In the genomic region with DNA sequence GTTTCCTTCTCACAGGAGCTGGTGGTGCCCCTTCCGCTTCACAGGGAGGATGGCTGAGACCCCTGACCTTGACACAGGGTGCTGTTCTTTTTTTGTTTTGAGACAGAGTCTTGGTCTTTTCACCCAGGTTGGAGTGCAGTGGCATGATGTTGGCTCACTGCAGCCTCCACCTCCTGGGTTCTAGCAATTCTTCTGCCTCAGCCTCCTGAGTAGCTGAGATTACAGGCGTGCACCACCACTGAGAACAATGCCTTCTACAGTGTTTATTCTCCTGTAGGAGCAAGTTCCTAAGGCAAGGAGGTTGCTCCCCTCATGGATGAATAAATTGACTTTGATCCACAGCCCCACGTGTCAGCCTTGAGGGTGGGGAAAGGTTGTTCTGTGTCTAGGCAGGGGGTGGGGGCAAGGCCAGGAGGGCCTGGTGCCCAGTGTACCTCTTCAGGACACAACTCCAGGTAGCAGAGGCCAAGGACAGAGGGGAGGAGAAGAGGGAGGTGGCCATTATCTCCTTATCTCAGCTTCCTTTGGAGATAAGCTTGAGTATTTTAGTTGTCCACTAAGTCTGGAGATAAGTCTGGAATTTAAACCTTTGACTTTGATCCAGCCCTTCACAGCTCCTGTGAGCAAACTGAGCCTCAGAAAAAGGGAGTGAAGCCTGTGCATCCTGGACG, we compare ENCODE assay signal across 21 cellular contexts.
DNase-seq lines count a peak whose midpoint lies in the region; ATAC-seq, FAIRE-seq and TF ChIP-seq lines count a peak whose summit lies in the region.
"Had no signal": no experiment of that assay in that cellular context is flagged by ENCODE, and none has a peak within 500 bp of the region (broad histone marks: within the 10 kb centered on the region; RNA-seq: fewer than 3 reads in every experiment).

No MANE protein-coding gene starts in this region.

- no peak for TF ChIP-seq EP300 in A549 (IDR thresholded peaks at IDR 0.05)

- POLR2A ChIA-PET in A549 (lab: Yijun Ruan, JAX), result interaction anchor here (1.8 to 2.3 kb wide), 2 partner anchors 11 to 13 kb away, joined by 4 to 8 read pairs; no protein-coding TSS in a partner anchor

- H3K79me2 ChIP-seq in hepatocyte, result peaks cover 59% of the 10 kb centered on the region

- H3K27ac ChIP-seq in A549 (peak overlapping the region in 1 of 2 experiments; percentile 88; a peak in 3 of 6 replicates), RWPE2 (ENCODE audit: poor library complexity, severe bottlenecking) (peak overlapping the region; percentile 0), hepatocyte (peak overlapping the region; percentile 73), mucosa of rectum (ENCODE audit: low read depth in 2 of 2, low read length in 2 of 2) (peak overlapping the region; percentile 48 to 58), dorsolateral prefrontal cortex (peak overlapping the region in 1 of 59 donors; percentile 33)
- H3K27ac ChIP-seq: 22Rv1, SJCRH30 had no signal

- no peak overlapping the region for H3K9ac ChIP-seq in mucosa of rectum (ENCODE audit: low read depth in 1 of 2, low read length in 2 of 2)

- TF ChIP-seq POLR2A in A549 (IDR thresholded peaks at IDR 0.05; ENCODE audit: low read length), result no peak

- no peak overlapping the region for H2AFZ ChIP-seq in hepatocyte

- H3K27me3 ChIP-seq in RWPE2 (ENCODE audit: insufficient read depth, poor library complexity, severe bottlenecking), result no peaks in the 10 kb centered on the region
- no peaks in the 10 kb centered on the region for H3K27me3 ChIP-seq in hepatocyte
- H3K27me3 ChIP-seq in mucosa of rectum (ENCODE audit: control insufficient read depth in 2 of 2, insufficient read depth in 2 of 2, low read length in 2 of 2), result no peaks in the 10 kb centered on the region
- H3K27me3 ChIP-seq in dorsolateral prefrontal cortex, result no peaks in the 10 kb centered on the region
- H3K27me3 ChIP-seq: SJCRH30 had no signal

- no peak for ATAC-seq in A549
- no peak for ATAC-seq in RWPE2 (ENCODE audit: low read depth)
- ATAC-seq in HG02610 (IDR thresholded peaks at IDR 0.05; ENCODE audit: unreplicated experiment), result no peak
- no peak for ATAC-seq in HG03139 (IDR thresholded peaks at IDR 0.05; ENCODE audit: unreplicated experiment)

- DNase-seq in A549 (ENCODE audit: low read depth in 1 of 2, low spot score in 1 of 2) (peak in 1 of 2 experiments; percentile 9), RWPE2 (ENCODE audit: low spot score) (no peak), hepatocyte (ENCODE audit: low spot score) (peak; percentile 51), DMS 273 treated with DMSO at 0.1 percent for 48 hours (lab: John Stamatoyannopoulos, UW) (no peak), dorsolateral prefrontal cortex (no peak)
- DNase-seq: CD4-positive, CD25-positive, alpha-beta regulatory T cell; COR-L47; GF-D8; H7; KG1; NCI-H1417; NCI-H187; NCI-H2107; NCI-H510A treated with DMSO at 0.1 percent for 48 hours; NCI-H82; OCI-M1; SJCRH30 had no signal

- no peaks in the 10 kb centered on the region for H3K9me3 ChIP-seq in A549
- no peaks in the 10 kb centered on the region for H3K9me3 ChIP-seq in RWPE2 (ENCODE audit: severe bottlenecking)
- H3K9me3 ChIP-seq in hepatocyte (ENCODE audit: low read depth), result no peaks in the 10 kb centered on the region
- no peaks in the 10 kb centered on the region for H3K9me3 ChIP-seq in mucosa of rectum (ENCODE audit: control insufficient read depth in 2 of 2, low read length in 2 of 2)

- no peaks in the 10 kb centered on the region for H4K20me1 ChIP-seq in hepatocyte (ENCODE audit: insufficient read depth, poor library complexity, severe bottlenecking)

- intact Hi-C loops in dorsolateral prefrontal cortex (cut with DNase I), result no loop called here

- 74% methylated on average over 4 of the region's 4 CpGs for WGBS in A549 (ENCODE audit: missing lambda C conversion rate)
- WGBS in hepatocyte (ENCODE audit: low lambda C conversion rate, missing lambda C conversion rate), result 54% methylated on average over 4 of the region's 4 CpGs

- H3K9me2 ChIP-seq in hepatocyte (replicated peaks; ENCODE audit: insufficient read depth), result no peaks in the 10 kb centered on the region

- H3K4me1 ChIP-seq in A549 (peaks cover 85% of the 10 kb centered on the region), RWPE2 (ENCODE audit: insufficient read depth, poor library complexity, severe bottlenecking) (peaks cover 29% of the 10 kb centered on the region), hepatocyte (ENCODE audit: insufficient read depth) (peaks cover 26% of the 10 kb centered on the region), mucosa of rectum (ENCODE audit: control insufficient read depth in 2 of 2, insufficient read depth in 2 of 2, low read length in 2 of 2) (peaks cover 7 to 32% of the 10 kb centered on the region in 2 donors)

- no peak overlapping the region for H3K4me3 ChIP-seq in A549
- no peak overlapping the region for H3K4me3 ChIP-seq in RWPE2 (ENCODE audit: severe bottlenecking)
- H3K4me3 ChIP-seq in hepatocyte, result no peak overlapping the region
- no peak overlapping the region for H3K4me3 ChIP-seq in mucosa of rectum (ENCODE audit: low read length in 2 of 2)
- no peak overlapping the region for H3K4me3 ChIP-seq in dorsolateral prefrontal cortex
- H3K4me3 ChIP-seq: SJCRH30 had no signal

- FAIRE-seq in A549 (lab: Jason Lieb, UNC), result no peak

- H3K4me2 ChIP-seq in A549, result 0 out of 3 replicates have a peak overlapping the region, but pooled peaks have one; percentile 11
- no peak overlapping the region for H3K4me2 ChIP-seq in hepatocyte

- no peak for TF ChIP-seq RAD21 in A549 (conservative IDR thresholded peaks at IDR 0.05 in 1 of 2, IDR thresholded peaks at IDR 0.05 in 1 of 2)

- H3K36me3 ChIP-seq in RWPE2 (ENCODE audit: low read depth) (peaks cover 91% of the 10 kb centered on the region), hepatocyte (replicated peaks; ENCODE audit: insufficient read depth, low read depth) (no peaks in the 10 kb centered on the region), mucosa of rectum (ENCODE audit: control insufficient read depth in 2 of 2, insufficient read depth in 2 of 2, low read length in 2 of 2) (peaks cover 2% of the 10 kb centered on the region in 2 donors)
- H3K36me3 ChIP-seq: SJCRH30 had no signal

- CTCF ChIA-PET in A549 (lab: Yijun Ruan, JAX), result interaction anchor here (0.6 to 2.9 kb wide), 10 partner anchors 8 to 202 kb away, joined by 3 to 16 read pairs (median 4); no protein-coding TSS in a partner anchor

- no peak for TF ChIP-seq CTCF in A549 (IDR thresholded peaks at IDR 0.05)
- TF ChIP-seq CTCF in RWPE2 (IDR thresholded peaks at IDR 0.05; ENCODE audit: poor library complexity, severe bottlenecking), result no peak
- no peak for TF ChIP-seq CTCF in hepatocyte (IDR thresholded peaks at IDR 0.05; ENCODE audit: poor library complexity)
- no peak for TF ChIP-seq CTCF in dorsolateral prefrontal cortex (IDR thresholded peaks at IDR 0.05 in 54 of 56, conservative IDR thresholded peaks at IDR 0.05 in 2 of 56; ENCODE audit: low read depth in 1 of 56, partially characterized antibody in 56 of 56)

TF ChIP-seq in A549, 52 proteins besides CTCF, POLR2A, EP300 and RAD21 (continues in another document):
- TF ChIP-seq NFE2L2 (conservative IDR thresholded peaks at IDR 0.05; ENCODE audit: low read length) (no peak), RNF2 (IDR thresholded peaks at IDR 0.05; ENCODE audit: borderline replicate concordance, low read depth) (no peak), ZC3H11A (IDR thresholded peaks at IDR 0.05) (no peak), POLR2AphosphoS2 (conservative IDR thresholded peaks at IDR 0.05; ENCODE audit: low read length) (no peak), EHF (CRISPR knock-in tag; IDR thresholded peaks at IDR 0.05) (no peak), JUNB (IDR thresholded peaks at IDR 0.05) (no peak), EHMT2 (IDR thresholded peaks at IDR 0.05; ENCODE audit: low read depth) (no peak), HOXA7 (CRISPR knock-in tag; IDR thresholded peaks at IDR 0.05) (no peak), HEYL (CRISPR knock-in tag; IDR thresholded peaks at IDR 0.05) (no peak), SREBF2 (IDR thresholded peaks at IDR 0.05) (no peak), HDAC2 (IDR thresholded peaks at IDR 0.05) (no peak), MYC (IDR thresholded peaks at IDR 0.05; ENCODE audit: borderline replicate concordance, low read length) (no peak)
- TF ChIP-seq, protein P1, sequence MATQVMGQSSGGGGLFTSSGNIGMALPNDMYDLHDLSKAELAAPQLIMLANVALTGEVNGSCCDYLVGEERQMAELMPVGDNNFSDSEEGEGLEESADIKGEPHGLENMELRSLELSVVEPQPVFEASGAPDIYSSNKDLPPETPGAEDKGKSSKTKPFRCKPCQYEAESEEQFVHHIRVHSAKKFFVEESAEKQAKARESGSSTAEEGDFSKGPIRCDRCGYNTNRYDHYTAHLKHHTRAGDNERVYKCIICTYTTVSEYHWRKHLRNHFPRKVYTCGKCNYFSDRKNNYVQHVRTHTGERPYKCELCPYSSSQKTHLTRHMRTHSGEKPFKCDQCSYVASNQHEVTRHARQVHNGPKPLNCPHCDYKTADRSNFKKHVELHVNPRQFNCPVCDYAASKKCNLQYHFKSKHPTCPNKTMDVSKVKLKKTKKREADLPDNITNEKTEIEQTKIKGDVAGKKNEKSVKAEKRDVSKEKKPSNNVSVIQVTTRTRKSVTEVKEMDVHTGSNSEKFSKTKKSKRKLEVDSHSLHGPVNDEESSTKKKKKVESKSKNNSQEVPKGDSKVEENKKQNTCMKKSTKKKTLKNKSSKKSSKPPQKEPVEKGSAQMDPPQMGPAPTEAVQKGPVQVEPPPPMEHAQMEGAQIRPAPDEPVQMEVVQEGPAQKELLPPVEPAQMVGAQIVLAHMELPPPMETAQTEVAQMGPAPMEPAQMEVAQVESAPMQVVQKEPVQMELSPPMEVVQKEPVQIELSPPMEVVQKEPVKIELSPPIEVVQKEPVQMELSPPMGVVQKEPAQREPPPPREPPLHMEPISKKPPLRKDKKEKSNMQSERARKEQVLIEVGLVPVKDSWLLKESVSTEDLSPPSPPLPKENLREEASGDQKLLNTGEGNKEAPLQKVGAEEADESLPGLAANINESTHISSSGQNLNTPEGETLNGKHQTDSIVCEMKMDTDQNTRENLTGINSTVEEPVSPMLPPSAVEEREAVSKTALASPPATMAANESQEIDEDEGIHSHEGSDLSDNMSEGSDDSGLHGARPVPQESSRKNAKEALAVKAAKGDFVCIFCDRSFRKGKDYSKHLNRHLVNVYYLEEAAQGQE (IDR thresholded peaks at IDR 0.05), result no peak
- TF ChIP-seq, protein P2, sequence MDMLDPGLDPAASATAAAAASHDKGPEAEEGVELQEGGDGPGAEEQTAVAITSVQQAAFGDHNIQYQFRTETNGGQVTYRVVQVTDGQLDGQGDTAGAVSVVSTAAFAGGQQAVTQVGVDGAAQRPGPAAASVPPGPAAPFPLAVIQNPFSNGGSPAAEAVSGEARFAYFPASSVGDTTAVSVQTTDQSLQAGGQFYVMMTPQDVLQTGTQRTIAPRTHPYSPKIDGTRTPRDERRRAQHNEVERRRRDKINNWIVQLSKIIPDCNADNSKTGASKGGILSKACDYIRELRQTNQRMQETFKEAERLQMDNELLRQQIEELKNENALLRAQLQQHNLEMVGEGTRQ (IDR thresholded peaks at IDR 0.05), result no peak
- TF ChIP-seq, protein P3, sequence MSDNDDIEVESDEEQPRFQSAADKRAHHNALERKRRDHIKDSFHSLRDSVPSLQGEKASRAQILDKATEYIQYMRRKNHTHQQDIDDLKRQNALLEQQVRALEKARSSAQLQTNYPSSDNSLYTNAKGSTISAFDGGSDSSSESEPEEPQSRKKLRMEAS (IDR thresholded peaks at IDR 0.05), result no peak
